In genomic region chr15:29106116-29106515, GRCh38 we compare ENCODE assay signal across 15 cellular contexts.
DNase-seq lines count a peak whose midpoint lies in the region; ATAC-seq and TF ChIP-seq lines count a peak whose summit lies in the region.
"Had no signal": no experiment of that assay in that cellular context is flagged by ENCODE, and none has a peak within 500 bp of the region (broad histone marks: within the 10 kb centered on the region; RNA-seq: fewer than 3 reads in every experiment).

No MANE protein-coding gene starts in this region.

- no peaks in the 10 kb centered on the region for H4K20me1 ChIP-seq in neural cell (ENCODE audit: insufficient read depth)

- TF ChIP-seq EP300 in neural cell (conservative IDR thresholded peaks at IDR 0.05; ENCODE audit: poor library complexity, severe bottlenecking), result no peak

- H3K27ac Mint-ChIP-seq in brain (peak overlapping the region in 3 of 5 experiments; percentile 13 to 87 (median 18)), endodermal cell (peak overlapping the region; percentile 6)
- peak overlapping the region; percentile 52 for H3K27ac Mint-ChIP-seq in stimulated activated effector memory CD8-positive, alpha-beta T cell treated with anti-CD3 and anti-CD28 coated beads, Interleukin-12 subunit alpha, Interleukin-12 subunit beta, amount 100 ng/mL, for 72 hours
- H3K27ac Mint-ChIP-seq in CD4-positive, alpha-beta T cell, result no peak overlapping the region
- H3K27ac Mint-ChIP-seq: CD8-positive, alpha-beta T cell; GM23338; HFFc6 had no signal

- CTCF ChIA-PET in CD4-positive, alpha-beta T cell (lab: Charles Lee), result no interaction called here

- H3K27me3 ChIP-seq in endodermal cell (ENCODE audit: control insufficient read depth, insufficient read depth, low read length, poor library complexity, severe bottlenecking) (no peaks in the 10 kb centered on the region), neural cell (ENCODE audit: insufficient read depth, low read depth, low read length) (no peaks in the 10 kb centered on the region)
- no peaks in the 10 kb centered on the region for H3K27me3 ChIP-seq in CD4-positive, alpha-beta T cell (ENCODE audit: control insufficient read depth, insufficient read depth, low read length)

- H3K27ac ChIP-seq in endodermal cell (ENCODE audit: low read depth, low read length) (no peak overlapping the region), neural cell (ENCODE audit: low read length) (peak overlapping the region; percentile 7)
- no peak overlapping the region for H3K27ac ChIP-seq in CD4-positive, alpha-beta T cell (ENCODE audit: low read depth, low read length)

- POLR2A ChIA-PET in CD4-positive, alpha-beta T cell (lab: Charles Lee), result no interaction called here

- H3K36me3 ChIP-seq in endodermal cell (ENCODE audit: control insufficient read depth, insufficient read depth, low read length), result no peaks in the 10 kb centered on the region
- peaks cover 6% of the 10 kb centered on the region for H3K36me3 ChIP-seq in neural cell (ENCODE audit: insufficient read depth, low read length)
- H3K36me3 ChIP-seq: HAP-1 had no signal

- H3K4me3 ChIP-seq in endodermal cell (ENCODE audit: low read length), result no peak overlapping the region
- H3K4me3 ChIP-seq in neural cell (ENCODE audit: low read length), result no peak overlapping the region
- H3K4me3 ChIP-seq: GM23338, HAP-1 had no signal

- H3K4me1 Mint-ChIP-seq in brain (peaks cover 10% of the 10 kb centered on the region), endodermal cell (peaks cover 12% of the 10 kb centered on the region)
- no peaks in the 10 kb centered on the region for H3K4me1 Mint-ChIP-seq in stimulated activated effector memory CD8-positive, alpha-beta T cell treated with anti-CD3 and anti-CD28 coated beads, Interleukin-12 subunit alpha, Interleukin-12 subunit beta, amount 100 ng/mL, for 72 hours
- peaks cover 11% of the 10 kb centered on the region for H3K4me1 Mint-ChIP-seq in CD4-positive, alpha-beta T cell (ENCODE audit: low read depth)

- H3K79me2 ChIP-seq in neural cell (replicated peaks; ENCODE audit: insufficient read depth, low read length), result no peaks in the 10 kb centered on the region

- ATAC-seq in stimulated activated effector memory CD8-positive, alpha-beta T cell treated with anti-CD3 and anti-CD28 coated beads, Interleukin-12 subunit alpha, Interleukin-12 subunit beta, amount 100 ng/mL, for 72 hours, result no peak
- no peak for ATAC-seq in GM21528 (IDR thresholded peaks at IDR 0.05; ENCODE audit: low FRiP score, unreplicated experiment)
- ATAC-seq in CD4-positive, alpha-beta T cell (ENCODE audit: poor library complexity), result no peak
- ATAC-seq: CD8-positive, alpha-beta T cell; GM23338 had no signal

- H3K4me1 ChIP-seq in endodermal cell (ENCODE audit: control insufficient read depth, insufficient read depth, low read length), result no peaks in the 10 kb centered on the region
- H3K4me1 ChIP-seq: Caco-2 had no signal

- H3K4me3 Mint-ChIP-seq in brain (no peak overlapping the region), endodermal cell (no peak overlapping the region)
- no peak overlapping the region for H3K4me3 Mint-ChIP-seq in stimulated activated effector memory CD8-positive, alpha-beta T cell treated with anti-CD3 and anti-CD28 coated beads, Interleukin-12 subunit alpha, Interleukin-12 subunit beta, amount 100 ng/mL, for 72 hours
- no peak overlapping the region for H3K4me3 Mint-ChIP-seq in CD4-positive, alpha-beta T cell
- H3K4me3 Mint-ChIP-seq: CD8-positive, alpha-beta T cell; GM23338; HFFc6 had no signal

- H3K9me3 Mint-ChIP-seq in brain (no peaks in the 10 kb centered on the region), endodermal cell (no peaks in the 10 kb centered on the region)
- no peaks in the 10 kb centered on the region for H3K9me3 Mint-ChIP-seq in stimulated activated effector memory CD8-positive, alpha-beta T cell treated with anti-CD3 and anti-CD28 coated beads, Interleukin-12 subunit alpha, Interleukin-12 subunit beta, amount 100 ng/mL, for 72 hours
- H3K9me3 Mint-ChIP-seq in CD4-positive, alpha-beta T cell, result no peaks in the 10 kb centered on the region
- H3K9me3 Mint-ChIP-seq: CD8-positive, alpha-beta T cell; GM23338 had no signal

- H3K9ac ChIP-seq in endodermal cell (ENCODE audit: extremely low read depth, low read length, poor library complexity, severe bottlenecking), result no peak overlapping the region
- no peak overlapping the region for H3K9ac ChIP-seq in neural cell (ENCODE audit: low read length)

- no peak for DNase-seq in endodermal cell
- DNase-seq in stimulated activated effector memory CD8-positive, alpha-beta T cell treated with anti-CD3 and anti-CD28 coated beads, Interleukin-12 subunit alpha, Interleukin-12 subunit beta, amount 100 ng/mL, for 72 hours (ENCODE audit: low spot score in 2 of 2), result no peak
- no peak for DNase-seq in OCI-M2 (lab: John Stamatoyannopoulos, UW; ENCODE audit: unreplicated experiment)
- no peak for DNase-seq in CD4-positive, alpha-beta T cell
- DNase-seq: C1 segment of cervical spinal cord, Caco-2, DMS153, DND-41, HFFc6 had no signal

- TF ChIP-seq CTCF in brain (conservative IDR thresholded peaks at IDR 0.05) (no peak), endodermal cell (conservative IDR thresholded peaks at IDR 0.05) (no peak), neural cell (IDR thresholded peaks at IDR 0.05; ENCODE audit: poor library complexity, severe bottlenecking) (no peak)
- no peak for TF ChIP-seq CTCF in CD4-positive, alpha-beta T cell (IDR thresholded peaks at IDR 0.05)

- H3K4me2 ChIP-seq in neural cell (ENCODE audit: low read length), result no peak overlapping the region
- H3K4me2 ChIP-seq: GM23338 had no signal

- no peaks in the 10 kb centered on the region for H3K9me2 ChIP-seq in neural cell (ENCODE audit: insufficient read depth, low read length)

- H3K27me3 Mint-ChIP-seq in brain (no peaks in the 10 kb centered on the region), endodermal cell (ENCODE audit: insufficient read depth) (no peaks in the 10 kb centered on the region)
- no peaks in the 10 kb centered on the region for H3K27me3 Mint-ChIP-seq in CD4-positive, alpha-beta T cell

- H3K9me3 ChIP-seq in endodermal cell (ENCODE audit: control insufficient read depth, low read length), result no peaks in the 10 kb centered on the region
- no peaks in the 10 kb centered on the region for H3K9me3 ChIP-seq in neural cell (ENCODE audit: low read length)
- H3K9me3 ChIP-seq in CD4-positive, alpha-beta T cell (ENCODE audit: control insufficient read depth, low read length), result no peaks in the 10 kb centered on the region
- H3K9me3 ChIP-seq: Caco-2, HAP-1 had no signal

- H3K36me3 Mint-ChIP-seq in brain (peaks cover 41% of the 10 kb centered on the region), endodermal cell (ENCODE audit: low read depth) (peaks cover 12% of the 10 kb centered on the region)
- no peaks in the 10 kb centered on the region for H3K36me3 Mint-ChIP-seq in stimulated activated effector memory CD8-positive, alpha-beta T cell treated with anti-CD3 and anti-CD28 coated beads, Interleukin-12 subunit alpha, Interleukin-12 subunit beta, amount 100 ng/mL, for 72 hours
- peaks cover 44% of the 10 kb centered on the region for H3K36me3 Mint-ChIP-seq in CD4-positive, alpha-beta T cell (ENCODE audit: low read depth)

- H2AFZ ChIP-seq in neural cell (ENCODE audit: low read depth, low read length), result no peak overlapping the region
- H2AFZ ChIP-seq: GM23338 had no signal

- no peak for TF ChIP-seq RAD21 in neural cell (conservative IDR thresholded peaks at IDR 0.05)

- intact Hi-C loops in CD4-positive, alpha-beta T cell (cut with DNase I, micrococcal nuclease), result no loop called here

- 93 to 100% methylated on average over 2 to 4 of the region's 4 CpGs for WGBS in endodermal cell (ENCODE audit: insufficient coverage in 1 of 2, insufficient read length in 1 of 2), 2 experiments

- no peaks in the 10 kb centered on the region for H3F3A ChIP-seq in neural cell (ENCODE audit: insufficient read depth, low read length, poor library complexity, severe bottlenecking)

TF ChIP-seq in neural cell, 6 proteins besides CTCF, POLR2A, EP300 and RAD21:
- TF ChIP-seq EZH2 (IDR thresholded peaks at IDR 0.05; ENCODE audit: borderline replicate concordance, insufficient read depth, low read length, poor library complexity, severe bottlenecking), result no peak
- no peak for TF ChIP-seq TAF1 (IDR thresholded peaks at IDR 0.05; ENCODE audit: low read depth)
- TF ChIP-seq MXI1 (conservative IDR thresholded peaks at IDR 0.05; ENCODE audit: poor library complexity, severe bottlenecking), result no peak
- TF ChIP-seq SMC3 (conservative IDR thresholded peaks at IDR 0.05; ENCODE audit: poor library complexity), result no peak
- no peak for TF ChIP-seq REST (IDR thresholded peaks at IDR 0.05; ENCODE audit: borderline replicate concordance)
- no peak for TF ChIP-seq POLR2AphosphoS5 (IDR thresholded peaks at IDR 0.05)
